27 cellular contexts compared by ENCODE assay signal in the genomic region with DNA sequence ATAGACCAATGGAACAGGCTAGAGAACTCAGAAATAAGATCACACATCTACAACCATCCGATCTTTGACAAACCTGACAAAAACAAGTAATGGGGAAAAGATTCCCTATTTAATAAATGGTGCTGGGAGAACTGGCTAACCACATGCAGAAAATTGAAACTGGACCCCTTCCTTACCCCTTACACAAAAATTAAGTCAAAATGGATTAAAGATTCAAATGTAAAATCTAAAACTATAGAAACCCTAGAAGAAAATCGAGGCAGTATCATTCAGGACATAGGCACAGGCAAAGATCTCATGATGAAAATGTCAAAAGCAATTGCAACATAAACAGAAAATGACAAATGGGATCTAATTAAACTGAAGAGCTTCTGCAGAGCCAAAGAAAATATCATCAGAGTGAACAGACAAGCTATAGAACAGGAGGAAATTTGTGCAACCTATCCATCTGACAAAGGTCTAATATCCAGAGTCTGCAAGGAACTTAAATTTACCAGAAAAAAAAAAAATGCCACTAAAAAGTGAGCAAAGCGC.
"Had no signal": no experiment of that assay in that cellular context is flagged by ENCODE, and none has a peak within 500 bp of the region (broad histone marks: within the 10 kb centered on the region; RNA-seq: fewer than 3 reads in every experiment).

No MANE protein-coding gene starts in this region.

- H3K9me3 Mint-ChIP-seq: immature natural killer cell; stimulated activated effector memory CD8-positive, alpha-beta T cell treated with anti-CD3 and anti-CD28 coated beads, Interleukin-12 subunit alpha, Interleukin-12 subunit beta, amount 100 ng/mL, for 72 hours; stimulated activated naive CD8-positive, alpha-beta T cell treated with anti-CD3 and anti-CD28 coated beads, Interleukin-15, Interleukin-2, amounts not matched to agents 100 ng/mL and 50 ng/mL, for 24 hours had no signal

- H3K27ac Mint-ChIP-seq: immature natural killer cell; naive thymus-derived CD8-positive, alpha-beta T cell; nephron; stimulated activated effector memory CD8-positive, alpha-beta T cell treated with anti-CD3 and anti-CD28 coated beads, Interleukin-12 subunit alpha, Interleukin-12 subunit beta, amount 100 ng/mL, for 72 hours; stimulated activated naive CD8-positive, alpha-beta T cell treated with anti-CD3 and anti-CD28 coated beads, Interleukin-15, Interleukin-2, amounts not matched to agents 100 ng/mL and 50 ng/mL, for 24 hours had no signal

- H3K27me3 ChIP-seq: left lung, pancreas, spleen, suprapubic skin, tibial artery, upper lobe of right lung had no signal

- H3K9me3 ChIP-seq: left lung, lower lobe of right lung, pancreas, prostate gland, suprapubic skin, thoracic aorta, tibial artery, upper lobe of right lung had no signal

- FAIRE-seq: islet of Langerhans, kidney, pancreas, small intestine, urothelium cell line had no signal

- H3K36me3 ChIP-seq: left lung, lower lobe of right lung, pancreas, prostate gland, thoracic aorta, tibial artery, upper lobe of right lung had no signal

- DNase-seq: immature natural killer cell; kidney; left colon; left lung; lower lobe of right lung; mammary epithelial cell; mesenchymal stem cell; naive thymus-derived CD8-positive, alpha-beta T cell; nucleus accumbens; retina; small intestine; spleen; stimulated activated CD4-positive, alpha-beta T cell treated with anti-CD3 and anti-CD28 coated beads, Interleukin-4, amount 100 ng/mL, for 24 hours; stimulated activated naive CD4-positive, alpha-beta T cell; tibial artery; trophoblast cell; upper lobe of right lung had no signal

- H3K4me3 Mint-ChIP-seq: immature natural killer cell; naive thymus-derived CD8-positive, alpha-beta T cell; nephron; neural crest cell; stimulated activated effector memory CD8-positive, alpha-beta T cell treated with anti-CD3 and anti-CD28 coated beads, Interleukin-12 subunit alpha, Interleukin-12 subunit beta, amount 100 ng/mL, for 72 hours; stimulated activated naive CD8-positive, alpha-beta T cell treated with anti-CD3 and anti-CD28 coated beads, Interleukin-15, Interleukin-2, amounts not matched to agents 100 ng/mL and 50 ng/mL, for 24 hours had no signal

- H3K27ac ChIP-seq: left lung, lower lobe of right lung, pancreas, prostate gland, spleen, suprapubic skin, thoracic aorta, tibial artery, upper lobe of right lung had no signal

- H3K27me3 Mint-ChIP-seq: naive thymus-derived CD8-positive, alpha-beta T cell; stimulated activated naive CD8-positive, alpha-beta T cell treated with anti-CD3 and anti-CD28 coated beads, Interleukin-15, Interleukin-2, amounts not matched to agents 100 ng/mL and 50 ng/mL, for 24 hours had no signal

- H3K4me3 ChIP-seq: left lung, lower lobe of right lung, pancreas, prostate gland, spleen, suprapubic skin, thoracic aorta, tibial artery, upper lobe of right lung had no signal

- H3K4me1 ChIP-seq: left lung, pancreas, prostate gland, upper lobe of right lung had no signal
